Comparison of ENCODE assay signal across 8 cellular contexts in genomic region chr2:28356095-28356911, GRCh38. TPM values are rescaled to one million over a fixed set of nuclear protein-coding genes. Genes with fewer than 3 reads are reported as not detected.
DNase-seq lines count a peak whose midpoint lies in the region; TF ChIP-seq lines count a peak whose summit lies in the region.

No MANE protein-coding gene starts in this region.

- H3K27me3 ChIP-seq in transverse colon = no peaks in the 10 kb centered on the region

- DNase-seq in activated T-cell treated with anti-CD3 and anti-CD28 coated beads, Interleukin-2, amount 50 U/mL, for 1 hour = peak; percentile 50
- DNase-seq in activated T-cell treated with anti-CD3 and anti-CD28 coated beads for 4 hours (no peak), SK-N-MC (ENCODE audit: low read depth, low spot score) (no peak), epithelial cell of prostate (ENCODE audit: low read depth, low spot score) (peak; percentile 14), mucosa of gallbladder (ENCODE audit: low spot score) (peak; percentile 92), transverse colon (peak; percentile 89), NCI-H187 treated with DMSO at 0.1 percent for 48 hours (lab: John Stamatoyannopoulos, UW) (no peak), OCI-M2 (lab: John Stamatoyannopoulos, UW; ENCODE audit: unreplicated experiment) (no peak)

- in situ Hi-C loops in transverse colon (cut with MboI; ENCODE audit: low pct_ligation_motif_present in 1 of 4, low pct_unique_long_range_greater_than_20kb in 1 of 4, low sequenced_read_pairs in 3 of 4) = no loop called here

- H3K36me3 ChIP-seq in SK-N-MC (ENCODE audit: insufficient read depth, low read length) = no peaks in the 10 kb centered on the region
- H3K36me3 ChIP-seq in transverse colon = no peaks in the 10 kb centered on the region

- TF ChIP-seq POLR2A in transverse colon (IDR thresholded peaks at IDR 0.05) = peak; percentile 23

- H3K4me3 ChIP-seq in SK-N-MC (no peak overlapping the region), transverse colon (no peak overlapping the region)

- intact Hi-C loops in transverse colon (cut with DNase I; ENCODE audit: low total_unique reads) = no loop called here

- TF ChIP-seq EP300 in transverse colon (IDR thresholded peaks at IDR 0.05; ENCODE audit: low read depth) = no peak

- peaks cover 20 to 48% (median 36%) of the 10 kb centered on the region in 4 donors for H3K4me1 ChIP-seq in transverse colon

- no peaks in the 10 kb centered on the region for H3K9me3 ChIP-seq in SK-N-MC (ENCODE audit: low read depth, low read length)
- H3K9me3 ChIP-seq in transverse colon = no peaks in the 10 kb centered on the region

- no peak for TF ChIP-seq CTCF in transverse colon (IDR thresholded peaks at IDR 0.05)

- peak overlapping the region; percentile 51 for H3K9ac ChIP-seq in SK-N-MC (ENCODE audit: insufficient read length)

- H3K27ac ChIP-seq in SK-N-MC = no peak overlapping the region
- no peak overlapping the region for H3K27ac ChIP-seq in epithelial cell of prostate
- H3K27ac ChIP-seq in transverse colon = peak overlapping the region; percentile 68 to 80 (median 76)

- 37% methylated on average over 14 of the region's 17 CpGs; no CpG with 5 or more reads in 1 of the 2 donors for WGBS in transverse colon (ENCODE audit: low coverage in 1 of 2), 2 donors

RNA-seq across cellular contexts. Expression of gene FOSL2, which starts 36.4 kb away (rescaled TPM):
- 162 TPM for total RNA-seq in mucosa of gallbladder
- total RNA-seq in transverse colon = 100 to 1,000 TPM; 135 to 358 (median 233) TPM

Comparison
In these comparisons a context has a peak if more than half of its experiments do, and no peak if none do; other contexts are left out.
1. DNase-seq: peak in activated T-cell treated with anti-CD3 and anti-CD28 coated beads, Interleukin-2, amount 50 U/mL, for 1 hour (single experiment), epithelial cell of prostate (single experiment), mucosa of gallbladder (single experiment) and transverse colon (single experiment); none in activated T-cell treated with anti-CD3 and anti-CD28 coated beads for 4 hours (single experiment), SK-N-MC (single experiment), NCI-H187 treated with DMSO at 0.1 percent for 48 hours (single experiment) and OCI-M2 (single experiment).
2. H3K27ac ChIP-seq: peak in transverse colon (4 of 4); none in SK-N-MC (single experiment) and epithelial cell of prostate (single experiment).